In genomic region chr17:76564991-76565727, GRCh38 we compare ENCODE assay signal across 1 cellular context.
A peak's percentile ranks its signal among the peaks of the same experiment; 100 is the strongest.
TF ChIP-seq lines count a peak whose summit lies in the region.

No MANE protein-coding gene starts in this region.

TF ChIP-seq in SK-N-SH treated with all-trans-retinoic acid at 6 μM for 48 hours, 23 proteins besides CTCF, POLR2A, EP300 and RAD21:
- 0 out of 2 replicates have a peak, but pooled peaks have one; percentile 17 for TF ChIP-seq GLIS3 (CRISPR knock-in tag; IDR thresholded peaks at IDR 0.05)
